Comparison of ENCODE assay signal across 9 cellular contexts in the genomic region with DNA sequence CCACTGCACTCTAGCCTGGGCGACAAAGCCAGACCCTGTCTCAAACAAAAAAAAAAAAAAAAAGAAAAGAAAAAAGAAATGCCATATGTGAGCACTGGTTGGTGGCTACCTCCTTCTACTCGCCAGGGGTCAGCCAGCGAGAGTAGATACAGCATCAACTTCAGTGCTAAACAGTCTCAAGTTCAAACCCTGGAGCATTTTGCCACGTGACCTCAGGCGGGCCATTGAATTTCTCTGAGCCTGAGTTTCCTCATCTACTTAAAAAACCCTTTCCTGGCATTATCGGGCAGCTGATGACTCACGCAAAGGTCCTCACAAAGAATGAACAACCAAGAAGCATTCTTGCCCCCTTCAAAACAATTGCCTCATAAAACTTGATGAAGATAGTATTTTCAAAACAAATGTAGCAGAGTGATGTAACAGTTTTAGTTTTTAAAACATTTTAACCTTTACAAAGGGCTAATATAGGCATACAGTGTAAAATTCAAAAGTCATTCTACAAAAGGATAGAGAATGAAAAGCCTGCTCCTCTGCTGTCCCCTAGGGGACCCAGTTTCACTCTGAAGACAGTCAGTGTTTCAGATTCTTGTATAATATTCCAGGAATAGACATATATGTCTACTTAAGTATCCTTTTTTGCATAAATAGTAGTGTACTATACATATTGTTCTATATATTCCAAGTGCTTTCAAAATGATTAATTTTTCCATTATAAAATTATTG. TPM values are rescaled to one million over a fixed set of nuclear protein-coding genes. Genes with fewer than 3 reads are reported as not detected.
A peak's percentile ranks its signal among the peaks of the same experiment; 100 is the strongest.
DNase-seq lines count a peak whose midpoint lies in the region; TF ChIP-seq lines count a peak whose summit lies in the region.
"Had no signal": no experiment of that assay in that cellular context is flagged by ENCODE, and none has a peak within 500 bp of the region (broad histone marks: within the 10 kb centered on the region; RNA-seq: fewer than 3 reads in every experiment).

No MANE protein-coding gene starts in this region.

- dilution Hi-C loops in mammary epithelial cell (cut with HindIII; ENCODE audit: low sequenced_read_pairs), result no loop called here

- H3K27me3 Mint-ChIP-seq in neural crest cell (ENCODE audit: low read depth), result peaks cover 12% of the 10 kb centered on the region

- no peaks in the 10 kb centered on the region for H3K27me3 ChIP-seq in mammary epithelial cell (ENCODE audit: insufficient read depth, low read length)
- H3K27me3 ChIP-seq in testis, result no peaks in the 10 kb centered on the region

- H3K4me2 ChIP-seq in mammary epithelial cell (ENCODE audit: insufficient read depth, low read depth, low read length), result peak overlapping the region; percentile 44

- no peaks in the 10 kb centered on the region for H3K79me2 ChIP-seq in mammary epithelial cell (ENCODE audit: insufficient read depth, low read length)

- peak; percentile 79 for DNase-seq in Daoy (ENCODE audit: low read depth)
- DNase-seq in NB4 (ENCODE audit: low read depth), result peak; percentile 78
- peak; percentile 60 for DNase-seq in mammary epithelial cell
- DNase-seq in neural crest cell (ENCODE audit: low read depth, low spot score), result peak; percentile 16
- DNase-seq in NCI-H748 (lab: John Stamatoyannopoulos, UW; ENCODE audit: unreplicated experiment), result no peak
- DNase-seq in testis, result no peak
- DNase-seq in activated gamma-delta T cell (lab: John Stamatoyannopoulos, UW), result no peak
- no peak for DNase-seq in NCI-H526 (lab: John Stamatoyannopoulos, UW)
- DNase-seq: NCI-H446 had no signal

- H3K27ac Mint-ChIP-seq in neural crest cell (ENCODE audit: unreplicated experiment), result no peak overlapping the region

- H3K9me3 ChIP-seq in mammary epithelial cell (replicated peaks; ENCODE audit: insufficient read depth, low read length) (no peaks in the 10 kb centered on the region), testis (no peaks in the 10 kb centered on the region)

- H3K36me3 ChIP-seq in mammary epithelial cell (ENCODE audit: insufficient read depth, low read length) (no peaks in the 10 kb centered on the region), testis (ENCODE audit: low read depth, missing control alignments) (no peaks in the 10 kb centered on the region)

- H3K27ac ChIP-seq in mammary epithelial cell (ENCODE audit: insufficient read depth, low read depth, low read length) (peak overlapping the region; percentile 12), testis (no peak overlapping the region)

- intact Hi-C loops in mammary epithelial cell (cut with micrococcal nuclease), result no loop called here
- intact Hi-C loops in testis (cut with DNase I; ENCODE audit: low total_unique reads), result no loop called here

- no peak overlapping the region for H2AFZ ChIP-seq in mammary epithelial cell (ENCODE audit: low read depth, low read length)

- WGBS in mammary epithelial cell (ENCODE audit: low coverage, missing lambda C conversion rate), result 44% methylated on average over 6 of the region's 7 CpGs
- 79 to 85% methylated on average over 7 of the region's 7 CpGs for WGBS in testis, 2 donors

- H3K4me3 ChIP-seq in NB4 (ENCODE audit: low read depth, low read length) (no peak overlapping the region), mammary epithelial cell (replicated peaks in 1 of 3; ENCODE audit: insufficient read depth in 1 of 3, low read depth in 2 of 3, low read length in 3 of 3) (no peak overlapping the region), testis (no peak overlapping the region)

- H3K4me3 Mint-ChIP-seq in neural crest cell, result no peak overlapping the region

- H3K9ac ChIP-seq in mammary epithelial cell (ENCODE audit: insufficient read depth, low read length), result no peak overlapping the region

- peaks cover 18% of the 10 kb centered on the region for H3K4me1 Mint-ChIP-seq in neural crest cell

- peaks cover 3% of the 10 kb centered on the region for H3K9me3 Mint-ChIP-seq in neural crest cell

- TF ChIP-seq POLR2A in NB4 (IDR thresholded peaks at IDR 0.05; ENCODE audit: extremely low read depth, insufficient read length) (no peak), testis (IDR thresholded peaks at IDR 0.05) (no peak)

- in situ Hi-C loops in mammary epithelial cell (cut with MboI; ENCODE audit: low sequenced_read_pairs in 2 of 2), result loop anchor here in 1 of 2 donors (10.0 kb wide), 1 partner anchor 109 kb away; a partner anchor contains a TSS

- H3K4me1 ChIP-seq in mammary epithelial cell (ENCODE audit: insufficient read depth, low read length) (peaks cover 45% of the 10 kb centered on the region), testis (no peaks in the 10 kb centered on the region)

- no TSS peak for BruUV-seq in mammary epithelial cell (replicated peaks; lab: Mats Ljungman, UMichigan)

- no peaks in the 10 kb centered on the region for H4K20me1 ChIP-seq in mammary epithelial cell (ENCODE audit: insufficient read depth, low read length)

- CTCF ChIA-PET in mammary epithelial cell (lab: Charles Lee; ENCODE audit: low non-redundant PET), result interaction anchor here (0.8 kb wide), 1 partner anchor 10 kb away, joined by 29 read pairs; no protein-coding TSS in a partner anchor

- no peaks in the 10 kb centered on the region for H3K36me3 Mint-ChIP-seq in neural crest cell (ENCODE audit: low read depth)

- no peak for TF ChIP-seq CTCF in NB4 (IDR thresholded peaks at IDR 0.05; ENCODE audit: low read depth, low read length)
- peak in 1 of 2 donors; percentile 13 for TF ChIP-seq CTCF in mammary epithelial cell (conservative IDR thresholded peaks at IDR 0.05 in 1 of 2, IDR thresholded peaks at IDR 0.05 in 1 of 2; ENCODE audit: extremely low read depth in 1 of 2, insufficient read depth in 1 of 2, low read depth in 1 of 2, low read length in 2 of 2)
- TF ChIP-seq CTCF in neural crest cell (conservative IDR thresholded peaks at IDR 0.05), result peak; percentile 20
- no peak for TF ChIP-seq CTCF in testis (IDR thresholded peaks at IDR 0.05)

RNA-seq across cellular contexts. Expression of a gene that starts 28.4 kb away (rescaled TPM):
- total RNA-seq in Daoy (2014; rRNA removed; shearing (Covaris generic)), result under 0.01 TPM in 1 of 2 replicates, not detected in the other
- total RNA-seq in mammary epithelial cell (1 to 10 TPM; 1.8 to 2.7 TPM), neural crest cell (0.16 and 0.27 TPM in 2 replicates), testis (10 to 100 TPM; 11.7 to 22.7 TPM)
- polyA plus RNA-seq in mammary epithelial cell (1.5 TPM), testis (ENCODE audit: insufficient read depth, low read depth, low replicate concordance) (24.9 TPM)
- polyA minus RNA-seq in mammary epithelial cell, result 1.0 TPM

RNA-seq across cellular contexts. Expression of a gene that starts 40.9 kb away (rescaled TPM):
- total RNA-seq in Daoy (2014; rRNA removed; shearing (Covaris generic)), result 1.0 and 2.1 TPM in 2 replicates
- total RNA-seq in mammary epithelial cell, result 1 to 10 TPM; 1.0 to 9.2 TPM
- 3.9 TPM for polyA plus RNA-seq in mammary epithelial cell
- 11.2 TPM for polyA minus RNA-seq in mammary epithelial cell
- 25.3 and 25.5 TPM in 2 replicates for total RNA-seq in neural crest cell
- 1 to 10 TPM in 1 of 2 donors, under 1 TPM in 1; 0.93 to 2.0 TPM for total RNA-seq in testis
- 3.5 TPM for polyA plus RNA-seq in testis (ENCODE audit: insufficient read depth, low read depth, low replicate concordance)

RNA-seq across cellular contexts. Expression of a gene that starts 57.6 kb away (rescaled TPM):
- 33.7 and 41.4 TPM in 2 replicates for total RNA-seq in Daoy (2014; rRNA removed; shearing (Covaris generic))
- total RNA-seq in mammary epithelial cell (10 to 100 TPM in 1 of 2 donors, 1 to 10 TPM in 1; 4.3 to 15.9 TPM), neural crest cell (35.7 and 41.1 TPM in 2 replicates), testis (10 to 100 TPM; 10.5 to 11.3 TPM)
- polyA plus RNA-seq in mammary epithelial cell (14.1 TPM), testis (ENCODE audit: insufficient read depth, low read depth, low replicate concordance) (12.0 TPM)
- 29.3 TPM for polyA minus RNA-seq in mammary epithelial cell

RNA-seq across cellular contexts. Expression of a gene that starts 58.6 kb away (rescaled TPM):
- total RNA-seq in Daoy (2014; rRNA removed; shearing (Covaris generic)), result 47.8 and 70.9 TPM in 2 replicates
- total RNA-seq in mammary epithelial cell, result 10 to 100 TPM; 63.0 to 89.3 TPM
- polyA plus RNA-seq in mammary epithelial cell, result 60.3 TPM
- 124 TPM for polyA minus RNA-seq in mammary epithelial cell
- total RNA-seq in neural crest cell, result 135 and 150 TPM in 2 replicates
- 10 to 100 TPM; 45.0 to 47.1 TPM for total RNA-seq in testis
- polyA plus RNA-seq in testis (ENCODE audit: insufficient read depth, low read depth, low replicate concordance), result 32.1 TPM

Comparison
In these comparisons a context has a peak if more than half of its experiments do, and no peak if none do; other contexts are left out.
1. DNase-seq: peak in Daoy (single experiment), NB4 (single experiment), mammary epithelial cell (single experiment) and neural crest cell (single experiment); none in NCI-H748 (single experiment), testis (single experiment), activated gamma-delta T cell (single experiment) and NCI-H526 (0 of 2).